Comparison of ENCODE assay signal across 1 cellular context in genomic region chr6:160227769-160228161, GRCh38.
TF ChIP-seq lines count a peak whose summit lies in the region.

No MANE protein-coding gene starts in this region.

TF ChIP-seq in GM23338, 12 proteins besides CTCF, POLR2A, EP300 and RAD21 (continued from another document):
- TF ChIP-seq JUNB (IDR thresholded peaks at IDR 0.05; ENCODE audit: unreplicated experiment) (no peak), ZNF331 (CRISPR knock-in tag; IDR thresholded peaks at IDR 0.05; ENCODE audit: low read depth) (no peak), REST (IDR thresholded peaks at IDR 0.05; ENCODE audit: unreplicated experiment) (no peak), EZH2phosphoT487 (IDR thresholded peaks at IDR 0.05; ENCODE audit: unreplicated experiment) (no peak), STAT1 (IDR thresholded peaks at IDR 0.05; ENCODE audit: unreplicated experiment) (no peak), EZH2 (IDR thresholded peaks at IDR 0.05; ENCODE audit: low read depth, unreplicated experiment) (no peak), POLR2AphosphoS5 (IDR thresholded peaks at IDR 0.05; ENCODE audit: low read depth) (no peak)
